ENCODE assay signal across 11 cellular contexts in the genomic region with DNA sequence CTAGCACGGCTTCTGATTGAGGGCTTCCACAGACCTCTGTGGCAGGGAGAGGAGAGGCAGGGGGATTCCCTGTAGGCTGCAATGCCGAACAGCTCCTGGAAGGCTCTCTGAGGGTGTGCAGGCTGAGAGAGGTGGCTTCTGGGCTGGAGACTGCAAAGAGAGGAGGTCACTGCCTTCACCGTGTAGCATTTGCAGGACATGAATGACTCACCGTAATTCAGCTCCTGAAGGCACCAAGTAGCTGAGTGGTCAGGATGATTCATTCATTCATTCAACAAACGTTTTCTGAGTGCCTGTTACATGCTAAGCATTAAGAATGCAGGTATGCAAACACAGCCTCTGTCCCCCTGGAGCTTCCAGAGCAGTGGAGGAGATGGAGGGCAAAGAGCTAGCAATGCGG.
DNase-seq lines count a peak whose midpoint lies in the region; ATAC-seq and TF ChIP-seq lines count a peak whose summit lies in the region.
"Had no signal": no experiment of that assay in that cellular context is flagged by ENCODE, and none has a peak within 500 bp of the region (broad histone marks: within the 10 kb centered on the region; RNA-seq: fewer than 3 reads in every experiment).

No MANE protein-coding gene starts in this region.

- DNase-seq in activated CD4-positive, alpha-beta T cell treated with anti-CD3 and anti-CD28 coated beads for 48 hours: peak; percentile 9
- DNase-seq in activated CD4-positive, alpha-beta T cell treated with anti-CD3 and anti-CD28 coated beads for 4 hours: no peak
- DNase-seq in RWPE1 (ENCODE audit: low spot score) (peak; percentile 52), fibroblast of gingiva (ENCODE audit: low read depth) (peak; percentile 18)
- no peak for DNase-seq in stimulated activated naive B cell treated with anti-CD40 and anti-IgM and Interleukin-4, amounts not matched to agents 10 μg/mL and 1 μg/mL and 100 μg/mL, for 72 hours
- DNase-seq: activated CD4-positive, CD25-positive, alpha-beta regulatory T cell treated with anti-CD3 and anti-CD28 coated beads, Interleukin-2, amount 50 U/mL, for 72 hours had no signal

- H3K4me1 Mint-ChIP-seq in stimulated activated naive B cell treated with anti-CD40 and anti-IgM and Interleukin-4, amounts not matched to agents 10 μg/mL and 1 μg/mL and 100 μg/mL, for 72 hours: peaks cover 35 to 40% of the 10 kb centered on the region in 2 donors

- no peaks in the 10 kb centered on the region for H3K9me3 Mint-ChIP-seq in stimulated activated naive B cell treated with anti-CD40 and anti-IgM and Interleukin-4, amounts not matched to agents 10 μg/mL and 1 μg/mL and 100 μg/mL, for 72 hours

- peaks cover 0 to 6% of the 10 kb centered on the region in 2 donors for H3K27me3 Mint-ChIP-seq in stimulated activated naive B cell treated with anti-CD40 and anti-IgM and Interleukin-4, amounts not matched to agents 10 μg/mL and 1 μg/mL and 100 μg/mL, for 72 hours

- H3K27ac Mint-ChIP-seq in stimulated activated naive B cell treated with anti-CD40 and anti-IgM and Interleukin-4, amounts not matched to agents 10 μg/mL and 1 μg/mL and 100 μg/mL, for 72 hours: no peak overlapping the region
- H3K27ac Mint-ChIP-seq: naive thymus-derived CD4-positive, alpha-beta T cell had no signal

- CTCF ChIA-PET in RWPE1 (lab: Yijun Ruan, JAX): interaction anchor here (0.6 kb wide), 1 partner anchor 423 kb away, joined by 5 read pairs; no protein-coding TSS in a partner anchor

- no peak overlapping the region for H3K27ac ChIP-seq in RWPE1

- H3K36me3 Mint-ChIP-seq in stimulated activated naive B cell treated with anti-CD40 and anti-IgM and Interleukin-4, amounts not matched to agents 10 μg/mL and 1 μg/mL and 100 μg/mL, for 72 hours: no peaks in the 10 kb centered on the region
- H3K36me3 Mint-ChIP-seq: IgD-negative memory B cell; naive thymus-derived CD4-positive, alpha-beta T cell had no signal

- peak; percentile 25 to 45 for ATAC-seq in stimulated activated naive B cell treated with anti-CD40 and anti-IgM and Interleukin-4, amounts not matched to agents 10 μg/mL and 1 μg/mL and 100 μg/mL, for 72 hours (replicated peaks)
- ATAC-seq in HG03460 (IDR thresholded peaks at IDR 0.05; ENCODE audit: unreplicated experiment) (no peak), GM18907 (IDR thresholded peaks at IDR 0.05; ENCODE audit: unreplicated experiment) (no peak), HG03045 (IDR thresholded peaks at IDR 0.05; ENCODE audit: unreplicated experiment) (no peak)

- POLR2A ChIA-PET in RWPE1 (lab: Yijun Ruan, JAX; ENCODE audit: low non-redundant PET): no interaction called here

- no peak overlapping the region for H3K4me3 Mint-ChIP-seq in stimulated activated naive B cell treated with anti-CD40 and anti-IgM and Interleukin-4, amounts not matched to agents 10 μg/mL and 1 μg/mL and 100 μg/mL, for 72 hours
- H3K4me3 Mint-ChIP-seq: IgD-negative memory B cell; naive thymus-derived CD4-positive, alpha-beta T cell had no signal

- TF ChIP-seq CTCF in RWPE1 (conservative IDR thresholded peaks at IDR 0.05; ENCODE audit: low read depth): no peak

Comparison
In these comparisons a context has a peak if more than half of its experiments do, and no peak if none do; other contexts are left out.
1. DNase-seq: peak in activated CD4-positive, alpha-beta T cell treated with anti-CD3 and anti-CD28 coated beads for 48 hours (single experiment), RWPE1 (single experiment) and fibroblast of gingiva (single experiment); none in activated CD4-positive, alpha-beta T cell treated with anti-CD3 and anti-CD28 coated beads for 4 hours (0 of 2) and stimulated activated naive B cell treated with anti-CD40 and anti-IgM and Interleukin-4, amounts not matched to agents 10 μg/mL and 1 μg/mL and 100 μg/mL, for 72 hours (single experiment).
2. ATAC-seq: peak in stimulated activated naive B cell treated with anti-CD40 and anti-IgM and Interleukin-4, amounts not matched to agents 10 μg/mL and 1 μg/mL and 100 μg/mL, for 72 hours (2 of 2); none in HG03460 (single experiment), GM18907 (single experiment) and HG03045 (single experiment).